In genomic region chr10:70041739-70042138, GRCh38 we compare ENCODE assay signal across 1 cellular context. TPM values are rescaled to one million over a fixed set of nuclear protein-coding genes. Genes with fewer than 3 reads are reported as not detected.
"Had no signal": no experiment of that assay in that cellular context is flagged by ENCODE, and none has a peak within 500 bp of the region (broad histone marks: within the 10 kb centered on the region; RNA-seq: fewer than 3 reads in every experiment).

No MANE protein-coding gene starts in this region.

RNA-seq across cellular contexts. Expression of gene MACROH2A2, which starts 10.9 kb away (rescaled TPM):
- total RNA-seq: endothelial cell of umbilical vein had no signal
